ENCODE assay signal across 14 cellular contexts in genomic region chr2:157901325-157901724, GRCh38. TPM values are rescaled to one million over a fixed set of nuclear protein-coding genes. Genes with fewer than 3 reads are reported as not detected.
A peak's percentile ranks its signal among the peaks of the same experiment; 100 is the strongest.
DNase-seq lines count a peak whose midpoint lies in the region; ATAC-seq and TF ChIP-seq lines count a peak whose summit lies in the region.
"Had no signal": no experiment of that assay in that cellular context is flagged by ENCODE, and none has a peak within 500 bp of the region (broad histone marks: within the 10 kb centered on the region; RNA-seq: fewer than 3 reads in every experiment).

No MANE protein-coding gene starts in this region.

- H3K27ac Mint-ChIP-seq in activated T-cell treated with anti-CD3 and anti-CD28 coated beads, Interleukin-2, amount 50 U/mL, for 24 hours, result peak overlapping the region; percentile 65
- H3K27ac Mint-ChIP-seq in osteocyte (ENCODE audit: unreplicated experiment), result no peak overlapping the region
- H3K27ac Mint-ChIP-seq: memory B cell had no signal

- H3K27me3 Mint-ChIP-seq in activated T-cell treated with anti-CD3 and anti-CD28 coated beads, Interleukin-2, amount 50 U/mL, for 24 hours, result no peaks in the 10 kb centered on the region
- no peaks in the 10 kb centered on the region for H3K27me3 Mint-ChIP-seq in osteocyte (ENCODE audit: unreplicated experiment)
- H3K27me3 Mint-ChIP-seq: central memory CD8-positive, alpha-beta T cell; memory B cell had no signal

- H3K27me3 ChIP-seq in brain microvascular endothelial cell (replicated peaks) (no peaks in the 10 kb centered on the region), uterus (no peaks in the 10 kb centered on the region)
- H3K27me3 ChIP-seq: BLaER1, SJSA1 had no signal

- no peaks in the 10 kb centered on the region for H3K36me3 ChIP-seq in brain microvascular endothelial cell (replicated peaks)
- no peaks in the 10 kb centered on the region for H3K36me3 ChIP-seq in uterus
- H3K36me3 ChIP-seq: BLaER1, SJSA1 had no signal

- DNase-seq in activated T-cell treated with anti-CD3 and anti-CD28 coated beads, Interleukin-2, amount 50 U/mL, for 24 hours, result no peak
- DNase-seq in activated T-cell treated with anti-CD3 and anti-CD28 coated beads for 4 hours (no peak), LNCaP clone FGC (ENCODE audit: low read depth) (no peak), brain microvascular endothelial cell (no peak), osteocyte (ENCODE audit: extremely low spot score, unreplicated experiment) (no peak), uterus (no peak)
- DNase-seq: NCI-H2171 treated with DMSO at 0.1 percent for 48 hours, trophoblast cell had no signal

- H3K27ac ChIP-seq in brain microvascular endothelial cell, result no peak overlapping the region
- H3K27ac ChIP-seq in uterus, result no peak overlapping the region
- H3K27ac ChIP-seq: BLaER1, SJSA1 had no signal

- ATAC-seq in HG02610 (IDR thresholded peaks at IDR 0.05; ENCODE audit: unreplicated experiment) (no peak), HG03196 (IDR thresholded peaks at IDR 0.05; ENCODE audit: unreplicated experiment) (no peak)

- in situ Hi-C loops in brain microvascular endothelial cell (cut with HindIII; ENCODE audit: low pct_ligation_motif_present, low sequenced_read_pairs), result no loop called here

- intact Hi-C loops in uterus (cut with DNase I; ENCODE audit: low total_unique reads), result no loop called here

- H3K36me3 Mint-ChIP-seq in activated T-cell treated with anti-CD3 and anti-CD28 coated beads, Interleukin-2, amount 50 U/mL, for 24 hours (ENCODE audit: low read depth), result peaks cover 1% of the 10 kb centered on the region
- H3K36me3 Mint-ChIP-seq in osteocyte (ENCODE audit: unreplicated experiment), result no peaks in the 10 kb centered on the region

- TF ChIP-seq POLR2A in uterus (IDR thresholded peaks at IDR 0.05), result no peak

- TF ChIP-seq CTCF in LNCaP clone FGC (IDR thresholded peaks at IDR 0.05; ENCODE audit: control insufficient read depth, extremely low read depth, insufficient read depth) (peak; percentile 37), brain microvascular endothelial cell (IDR thresholded peaks at IDR 0.05; ENCODE audit: low read depth, low read length, missing control alignments) (peak; percentile 49), osteocyte (IDR thresholded peaks at IDR 0.05) (peak; percentile 19), uterus (IDR thresholded peaks at IDR 0.05) (no peak)

- H3K4me3 Mint-ChIP-seq in activated T-cell treated with anti-CD3 and anti-CD28 coated beads, Interleukin-2, amount 50 U/mL, for 24 hours, result no peak overlapping the region
- no peak overlapping the region for H3K4me3 Mint-ChIP-seq in osteocyte (ENCODE audit: unreplicated experiment)
- H3K4me3 Mint-ChIP-seq: central memory CD8-positive, alpha-beta T cell; memory B cell had no signal

- H3K4me1 Mint-ChIP-seq in activated T-cell treated with anti-CD3 and anti-CD28 coated beads, Interleukin-2, amount 50 U/mL, for 24 hours (ENCODE audit: low read depth), result peaks cover 72% of the 10 kb centered on the region
- peaks cover 1% of the 10 kb centered on the region for H3K4me1 Mint-ChIP-seq in osteocyte (ENCODE audit: unreplicated experiment)

- H3K4me1 ChIP-seq in uterus, result no peaks in the 10 kb centered on the region

- no peak overlapping the region for H3K4me3 ChIP-seq in LNCaP clone FGC (ENCODE audit: low read depth, low read length)
- H3K4me3 ChIP-seq in brain microvascular endothelial cell (ENCODE audit: low read depth, low read length), result no peak overlapping the region
- no peak overlapping the region for H3K4me3 ChIP-seq in uterus
- H3K4me3 ChIP-seq: BLaER1, SJSA1 had no signal

- peaks cover 4% of the 10 kb centered on the region for H3K9me3 Mint-ChIP-seq in activated T-cell treated with anti-CD3 and anti-CD28 coated beads, Interleukin-2, amount 50 U/mL, for 24 hours
- no peaks in the 10 kb centered on the region for H3K9me3 Mint-ChIP-seq in osteocyte (ENCODE audit: unreplicated experiment)
- H3K9me3 Mint-ChIP-seq: central memory CD8-positive, alpha-beta T cell had no signal

- H3K9me3 ChIP-seq in uterus, result no peaks in the 10 kb centered on the region
- H3K9me3 ChIP-seq: BLaER1, SJSA1 had no signal

RNA-seq across cellular contexts. Expression of gene ACVR1, which starts 25.2 kb away (rescaled TPM):
- 59.5 and 66.6 TPM in 2 replicates for total RNA-seq in osteocyte
- 100 to 1,000 TPM in 1 of 4 donors, 10 to 100 TPM in 3; 30.3 to 398 (median 46.7) TPM for total RNA-seq in uterus

Comparison
In these comparisons a context has a peak if more than half of its experiments do, and no peak if none do; other contexts are left out.
1. CTCF ChIP-seq: peak in LNCaP clone FGC (single experiment), brain microvascular endothelial cell (single experiment) and osteocyte (single experiment); none in uterus (0 of 4).